ENCODE assay signal across 10 cellular contexts in the genomic region with DNA sequence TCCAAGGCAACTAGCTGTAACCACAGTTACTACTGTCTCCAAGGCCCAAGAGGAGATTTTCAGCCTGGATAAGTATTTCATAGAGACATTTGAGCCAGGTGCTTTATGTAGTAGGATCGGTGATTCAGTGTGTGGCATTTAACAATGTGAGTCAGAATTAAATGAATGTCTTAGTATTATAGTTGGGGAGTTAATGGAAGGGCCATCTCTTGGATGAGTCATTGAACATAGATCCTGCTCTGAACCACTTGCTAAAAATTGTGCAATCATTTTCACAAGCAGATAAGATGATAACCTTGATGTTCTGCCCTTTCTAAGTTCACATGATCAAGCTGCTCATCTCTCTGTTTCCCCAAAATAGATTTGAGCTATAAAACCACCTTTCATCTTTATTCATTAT.
DNase-seq lines count a peak whose midpoint lies in the region; ATAC-seq and TF ChIP-seq lines count a peak whose summit lies in the region.
"Had no signal": no experiment of that assay in that cellular context is flagged by ENCODE, and none has a peak within 500 bp of the region (broad histone marks: within the 10 kb centered on the region; RNA-seq: fewer than 3 reads in every experiment).

No MANE protein-coding gene starts in this region.

- H3K36me3 ChIP-seq in lung (ENCODE audit: control insufficient read depth in 2 of 2, insufficient read depth in 2 of 2, low read length in 2 of 2): no peaks in the 10 kb centered on the region
- no peaks in the 10 kb centered on the region for H3K36me3 ChIP-seq in HAP-1 (replicated peaks)

- ATAC-seq in lung (ENCODE audit: insufficient read depth, low FRiP score): peak; percentile 57
- ATAC-seq in GM18498 (IDR thresholded peaks at IDR 0.05; ENCODE audit: unreplicated experiment): no peak

- DNase-seq in COLO829 (ENCODE audit: low spot score) (peak; percentile 74), M059J (ENCODE audit: low read depth) (peak; percentile 99), amniotic epithelial cell (ENCODE audit: low read depth) (peak; percentile 96), lung (ENCODE audit: low spot score) (no peak), HAP-1 (ENCODE audit: low spot score in 2 of 2) (no peak), hippocampal formation (lab: John Stamatoyannopoulos, UW) (no peak), SHP77 (lab: John Stamatoyannopoulos, UW) (no peak)
- DNase-seq: NK-92 treated with Interleukin-12 subunit alpha and Interleukin-12 subunit beta, amount 100 ng/mL, for 24 hours had no signal

- H3K4me1 ChIP-seq in lung (ENCODE audit: control insufficient read depth in 2 of 2, insufficient read depth in 2 of 2, low read length in 2 of 2): peaks cover 2 to 9% of the 10 kb centered on the region in 2 donors
- H3K4me1 ChIP-seq in HAP-1: no peaks in the 10 kb centered on the region

- peak overlapping the region in 1 of 2 donors; percentile 53 for H3K27ac ChIP-seq in lung (ENCODE audit: low read depth in 1 of 2, low read length in 1 of 2)

- no peak overlapping the region for H3K4me3 ChIP-seq in lung
- no peak overlapping the region for H3K4me3 ChIP-seq in HAP-1
- H3K4me3 ChIP-seq: GM12878 had no signal

- H3K9me3 ChIP-seq in lung (ENCODE audit: control insufficient read depth in 2 of 2, insufficient read depth in 1 of 2, low read length in 1 of 2) (peaks cover 0 to 2% of the 10 kb centered on the region in 2 donors), HAP-1 (no peaks in the 10 kb centered on the region)

- H3K27me3 ChIP-seq in lung (ENCODE audit: control insufficient read depth, insufficient read depth): no peaks in the 10 kb centered on the region
- no peaks in the 10 kb centered on the region for H3K27me3 ChIP-seq in HAP-1 (ENCODE audit: low read depth)

- in situ Hi-C loops in HAP-1 (cut with MboI; ENCODE audit: low sequenced_read_pairs): no loop called here

- WGBS in lung, 2 donors: 71 to 88% methylated on average over 1 of the region's 1 CpG

- TF ChIP-seq CTCF in lung (IDR thresholded peaks at IDR 0.05; ENCODE audit: control extremely low read depth, extremely low read depth): no peak

Comparison
In these comparisons a context has a peak if more than half of its experiments do, and no peak if none do; other contexts are left out.
1. DNase-seq: peak in COLO829 (single experiment), M059J (single experiment) and amniotic epithelial cell (single experiment); none in lung (single experiment), HAP-1 (0 of 2), hippocampal formation (0 of 2) and SHP77 (0 of 2).